In the genomic region with DNA sequence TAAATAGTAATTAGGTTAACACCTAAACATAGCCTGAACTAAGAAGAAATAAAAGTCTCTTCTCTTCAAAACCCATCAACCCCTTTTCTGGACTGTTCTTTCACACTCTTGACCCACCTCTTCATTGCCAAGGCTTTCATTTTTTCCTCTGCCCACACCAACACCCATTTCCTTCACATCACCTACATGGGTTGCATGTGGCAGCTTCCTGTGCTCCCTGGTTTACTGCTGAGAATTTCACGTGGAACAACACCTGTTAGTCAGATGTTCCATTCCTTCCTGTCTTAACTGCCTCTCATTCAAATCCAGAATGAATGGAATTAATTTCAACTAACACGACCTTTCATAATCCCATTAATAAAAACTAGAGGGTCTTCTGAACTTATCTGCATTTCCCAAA, we compare ENCODE assay signal across 33 cellular contexts.
"Had no signal": no experiment of that assay in that cellular context is flagged by ENCODE, and none has a peak within 500 bp of the region (broad histone marks: within the 10 kb centered on the region; RNA-seq: fewer than 3 reads in every experiment).

No MANE protein-coding gene starts in this region.

- H3K9me3 ChIP-seq: adrenal gland, MG63 had no signal

- DNase-seq: activated B cell treated with CpG ODN at 0.5 μM for 24 hours; activated CD4-positive, alpha-beta T cell treated with anti-CD3 and anti-CD28 coated beads for 1 hour; activated CD4-positive, alpha-beta T cell treated with anti-CD3 and anti-CD28 coated beads, Interleukin-2, amount 50 U/mL, for 1 hour; activated CD8-positive, alpha-beta memory T cell treated with anti-CD3 and anti-CD28 coated beads, Interleukin-2, amount 50 U/mL, for 4 hours; activated effector memory CD4-positive, alpha-beta T cell treated with anti-CD3 and anti-CD28 coated beads, Interleukin-2, amount 50 U/mL, for 16 hours; activated naive CD4-positive, alpha-beta T cell treated with anti-CD3 and anti-CD28 coated beads for 36 hours; activated T-cell treated with anti-CD3 and anti-CD28 coated beads, Interleukin-2, amount 50 U/mL, for 1 hour; adrenal gland; anterior cingulate cortex; central memory CD4-positive, alpha-beta T cell; MG63; MV-4-11; NCI-H1092 treated with DMSO at 0.1 percent for 48 hours; NCI-H1417 treated with DMSO at 0.1 percent for 48 hours; NCI-H1694; NCI-H2029; NCI-H345; NCI-H510A; NCI-H526 treated with DMSO at 0.1 percent for 48 hours; NCI-H82; OCI-M1; RPMI8226; T-cell; T-helper 2 cell; T1000 had no signal

- H3K9me3 Mint-ChIP-seq: activated B cell treated with CpG ODN at 0.5 μM for 24 hours; activated naive CD4-positive, alpha-beta T cell treated with anti-CD3 and anti-CD28 coated beads for 36 hours; T-cell had no signal

- H3K36me3 ChIP-seq: adrenal gland, MG63 had no signal

- H3K27me3 ChIP-seq: adrenal gland, MG63 had no signal

- H3K27me3 Mint-ChIP-seq: activated B cell treated with CpG ODN at 0.5 μM for 24 hours; activated naive CD8-positive, alpha-beta T cell had no signal

- H3K27ac ChIP-seq: adrenal gland, coronary artery, KMS-11, SK-N-MC had no signal

- H3K4me3 Mint-ChIP-seq: activated B cell treated with CpG ODN at 0.5 μM for 24 hours; activated naive CD4-positive, alpha-beta T cell treated with anti-CD3 and anti-CD28 coated beads for 36 hours; activated naive CD8-positive, alpha-beta T cell; T-cell had no signal

- H3K27ac Mint-ChIP-seq: activated B cell treated with CpG ODN at 0.5 μM for 24 hours; activated naive CD4-positive, alpha-beta T cell treated with anti-CD3 and anti-CD28 coated beads for 36 hours; activated naive CD8-positive, alpha-beta T cell had no signal

- H3K4me3 ChIP-seq: adrenal gland, coronary artery, MG63, SK-N-MC had no signal

- ATAC-seq: Panc1, Right ventricle myocardium inferior, T-cell had no signal

- FAIRE-seq: bronchial epithelial cell, TTC549 had no signal

- H3K4me1 ChIP-seq: adrenal gland had no signal

- H3K36me3 Mint-ChIP-seq: activated naive CD8-positive, alpha-beta T cell; T-cell had no signal
